In genomic region chr11:63938481-63939350, GRCh38 we compare ENCODE assay signal across 8 cellular contexts. TPM values are rescaled to one million over a fixed set of nuclear protein-coding genes. Genes with fewer than 3 reads are reported as not detected.
DNase-seq lines count a peak whose midpoint lies in the region; ATAC-seq, FAIRE-seq and TF ChIP-seq lines count a peak whose summit lies in the region.

TSS of gene NAA40 (plus strand) at chr11:63939002. CDS start at chr11:63939097, 95 bp downstream.

- H3K27ac ChIP-seq in pancreas = peak within 1 kb of the TSS; percentile 40 to 75 (median 61)
- peak within 1 kb of the TSS; percentile 67 to 71 for H3K27ac ChIP-seq in tibial artery

- DNase-seq in GM12864 (ENCODE audit: low read depth) (peak; percentile 90), NCI-H1105 (lab: John Stamatoyannopoulos, UW) (peak; percentile 98), SKM-1 (lab: John Stamatoyannopoulos, UW; ENCODE audit: unreplicated experiment) (peak; percentile 85), glutamatergic neuron (peak; percentile 96), pancreas (peak; percentile 93 to 99 (median 98)), tibial artery (peak; percentile 84 to 92)
- DNase-seq in activated naive CD4-positive, alpha-beta T cell treated with anti-CD3 and anti-CD28 coated beads, Interleukin-2, amount 50 U/mL, for 72 hours (ENCODE audit: low spot score in 2 of 2) = peak; percentile 93 to 94

- H3K4me3 Mint-ChIP-seq in glutamatergic neuron (ENCODE audit: unreplicated experiment) = peak within 1 kb of the TSS; percentile 96

- 0 to 1% methylated on average over 33 to 78 of the region's 86 CpGs for WGBS in pancreas, 2 donors

- H3K4me3 ChIP-seq in GM12864 (ENCODE audit: low read depth, low read length) (peak within 1 kb of the TSS; percentile 68), pancreas (peak within 1 kb of the TSS; percentile 46 to 64 (median 56)), tibial artery (peak within 1 kb of the TSS; percentile 67 to 69)

- peaks cover 0 to 6% of the 10 kb centered on the region in 2 donors for H3K36me3 Mint-ChIP-seq in activated naive CD4-positive, alpha-beta T cell treated with anti-CD3 and anti-CD28 coated beads, Interleukin-2, amount 50 U/mL, for 72 hours
- no peaks in the 10 kb centered on the region for H3K36me3 Mint-ChIP-seq in glutamatergic neuron (ENCODE audit: unreplicated experiment)

- H3K27me3 ChIP-seq in pancreas (no peaks in the 10 kb centered on the region), tibial artery (no peaks in the 10 kb centered on the region)

- H3K4me1 ChIP-seq in pancreas (peaks cover 0 to 3% (median 0%) of the 10 kb centered on the region in 3 donors), tibial artery (peaks cover 0 to 31% (median 12%) of the 10 kb centered on the region in 4 donors)

- peaks cover 12% of the 10 kb centered on the region for H3K4me1 Mint-ChIP-seq in glutamatergic neuron (ENCODE audit: low read depth, unreplicated experiment)

- no peak for FAIRE-seq in pancreas (lab: Jason Lieb, UNC)

- no peaks in the 10 kb centered on the region for H3K9me3 ChIP-seq in pancreas
- no peaks in the 10 kb centered on the region for H3K9me3 ChIP-seq in tibial artery

- intact Hi-C loops in pancreas (cut with DNase I) = no loop called here
- intact Hi-C loops in tibial artery (cut with DNase I; ENCODE audit: low total_unique reads) = no loop called here

- H3K9me3 Mint-ChIP-seq in activated naive CD4-positive, alpha-beta T cell treated with anti-CD3 and anti-CD28 coated beads, Interleukin-2, amount 50 U/mL, for 72 hours = no peaks in the 10 kb centered on the region
- H3K9me3 Mint-ChIP-seq in glutamatergic neuron (ENCODE audit: unreplicated experiment) = no peaks in the 10 kb centered on the region

- ATAC-seq in HG02642 (IDR thresholded peaks at IDR 0.05; ENCODE audit: poor library complexity, unreplicated experiment) = peak; percentile 91
- ATAC-seq in activated naive CD4-positive, alpha-beta T cell treated with anti-CD3 and anti-CD28 coated beads, Interleukin-2, amount 50 U/mL, for 72 hours = peak; percentile 94 to 96
- peak; percentile 93 to 96 (median 95) for ATAC-seq in pancreas

- no peak for TF ChIP-seq CTCF in GM12864 (IDR thresholded peaks at IDR 0.05; ENCODE audit: low read depth, low read length, missing control alignments)
- no peak for TF ChIP-seq CTCF in glutamatergic neuron (IDR thresholded peaks at IDR 0.05; ENCODE audit: partially characterized antibody, unreplicated experiment)
- no peak for TF ChIP-seq CTCF in pancreas (IDR thresholded peaks at IDR 0.05)
- peak in 1 of 2 experiments; percentile 27 for TF ChIP-seq CTCF in tibial artery (IDR thresholded peaks at IDR 0.05)

- H3K36me3 ChIP-seq in pancreas (no peaks in the 10 kb centered on the region), tibial artery (no peaks in the 10 kb centered on the region)

- H3K27ac Mint-ChIP-seq in activated naive CD4-positive, alpha-beta T cell treated with anti-CD3 and anti-CD28 coated beads, Interleukin-2, amount 50 U/mL, for 72 hours = peak within 1 kb of the TSS; percentile 81 to 84
- peak within 1 kb of the TSS; percentile 71 for H3K27ac Mint-ChIP-seq in glutamatergic neuron (ENCODE audit: unreplicated experiment)

- peaks cover 11% of the 10 kb centered on the region for H3K27me3 Mint-ChIP-seq in glutamatergic neuron (ENCODE audit: unreplicated experiment)

RNA-seq across cellular contexts. Expression of gene NAA40, which starts in this region (rescaled TPM):
- total RNA-seq in activated naive CD4-positive, alpha-beta T cell treated with anti-CD3 and anti-CD28 coated beads, Interleukin-2, amount 50 U/mL, for 72 hours = 10 to 100 TPM; 23.5 to 25.4 TPM
- total RNA-seq in glutamatergic neuron (ENCODE audit: unreplicated experiment) = 68.0 TPM
- 10 to 100 TPM in 3 of 6 donors, 1 to 10 TPM in 3; 6.8 to 14.4 (median 11.9) TPM for total RNA-seq in pancreas
- polyA plus RNA-seq in pancreas = 10 to 100 TPM; 16.7 to 25.7 TPM

Comparison
In these comparisons a context has a peak if more than half of its experiments do, and no peak if none do; other contexts are left out.
1. Peak in every context shown above with its lines: DNase-seq, ATAC-seq, H3K4me3 ChIP-seq and H3K27ac ChIP-seq.